ENCODE assay signal across 8 cellular contexts in the genomic region with DNA sequence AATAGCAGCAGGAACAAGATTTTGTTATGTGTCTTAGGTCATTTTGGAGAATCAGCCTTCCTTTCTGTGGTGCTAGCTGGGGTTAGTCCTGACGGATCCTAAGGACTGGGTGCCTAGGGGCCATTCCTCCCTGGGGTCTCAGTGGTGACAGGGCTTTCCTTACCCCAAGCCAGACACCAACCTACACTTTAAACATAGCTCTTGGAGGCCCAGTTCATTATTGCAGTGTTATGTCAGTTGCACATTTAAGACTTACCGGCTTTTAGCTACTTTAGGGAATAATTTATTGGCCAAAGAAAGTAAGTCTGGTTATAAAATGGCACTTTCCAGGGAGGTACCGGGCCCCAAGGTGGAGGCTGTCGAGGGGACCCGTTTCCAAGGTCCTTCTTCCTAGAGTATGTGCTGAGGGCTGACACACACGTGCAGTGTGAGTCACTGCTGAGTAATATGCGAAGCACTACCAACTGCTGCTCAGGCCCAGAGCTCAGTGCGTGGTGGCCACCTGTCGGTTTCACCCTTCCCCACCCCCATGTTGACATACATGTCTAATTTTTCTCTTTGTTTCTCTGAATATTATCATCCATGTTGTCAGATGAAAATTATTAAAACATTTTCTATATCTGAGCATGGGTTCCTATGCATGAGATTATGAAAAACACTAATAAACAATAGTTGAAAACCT. TPM values are rescaled to one million over a fixed set of nuclear protein-coding genes. Genes with fewer than 3 reads are reported as not detected.
DNase-seq lines count a peak whose midpoint lies in the region; ATAC-seq and TF ChIP-seq lines count a peak whose summit lies in the region.

No MANE protein-coding gene starts in this region.

- ATAC-seq in GM18861 (IDR thresholded peaks at IDR 0.05; ENCODE audit: unreplicated experiment) (peak; percentile 98), HG02571 (IDR thresholded peaks at IDR 0.05; ENCODE audit: unreplicated experiment) (peak; percentile 99), right cardiac atrium (no peak)

- no peak overlapping the region for H3K4me3 ChIP-seq in cardiac fibroblast (replicated peaks in 1 of 2; ENCODE audit: low read depth in 2 of 2, low read length in 2 of 2)
- H3K4me3 ChIP-seq in WERI-Rb-1 (ENCODE audit: low read depth, low read length) = no peak overlapping the region
- no peak overlapping the region for H3K4me3 ChIP-seq in right cardiac atrium (ENCODE audit: low read length)

- DNase-seq in NCI-H460 (ENCODE audit: extremely low read depth, low read depth) (peak; percentile 64), cardiac fibroblast (ENCODE audit: low read depth in 2 of 2) (peak; percentile 53 to 83), epidermal melanocyte (ENCODE audit: insufficient read length, low spot score) (no peak), WERI-Rb-1 (no peak), right cardiac atrium (no peak)
- peak; percentile 22 to 57 (median 35) for DNase-seq in stimulated activated CD4-positive, alpha-beta T cell treated with anti-CD3 and anti-CD28 coated beads, TNF-alpha, amount 100 ng/mL, for 48 hours (ENCODE audit: low read depth in 3 of 3)

- H3K4me1 ChIP-seq in right cardiac atrium (ENCODE audit: control insufficient read depth, insufficient read depth, low read length) = no peaks in the 10 kb centered on the region

- peaks cover 70% of the 10 kb centered on the region for H3K36me3 ChIP-seq in WERI-Rb-1

- intact Hi-C loops in right cardiac atrium (cut with DNase I) = no loop called here

- H3K9me3 ChIP-seq in WERI-Rb-1 (ENCODE audit: severe bottlenecking) (no peaks in the 10 kb centered on the region), right cardiac atrium (ENCODE audit: control insufficient read depth, low read length) (no peaks in the 10 kb centered on the region)

- H3K27ac ChIP-seq in WERI-Rb-1 (no peak overlapping the region), right cardiac atrium (ENCODE audit: low read length) (no peak overlapping the region)

- H3K27me3 ChIP-seq in WERI-Rb-1 (ENCODE audit: insufficient read depth, low read depth, severe bottlenecking) = no peaks in the 10 kb centered on the region
- H3K27me3 ChIP-seq in right cardiac atrium (ENCODE audit: control insufficient read depth, insufficient read depth) = no peaks in the 10 kb centered on the region

- peak; percentile 33 for TF ChIP-seq CTCF in cardiac fibroblast (IDR thresholded peaks at IDR 0.05; ENCODE audit: low read depth, low read length)
- no peak for TF ChIP-seq CTCF in WERI-Rb-1 (IDR thresholded peaks at IDR 0.05; ENCODE audit: low read depth, low read length)

- 94% methylated on average over 9 of the region's 9 CpGs for WGBS in right cardiac atrium

RNA-seq across cellular contexts. Expression of gene GRHL1, which starts 37.0 kb away (rescaled TPM):
- 0.57 and 0.72 TPM in 2 replicates for total RNA-seq in NCI-H460 (2014; rRNA removed; shearing (Covaris generic))
- 0.42 and 2.1 TPM in 2 replicates for polyA plus RNA-seq in NCI-H460 (2014; cell fraction: nucleus; rRNA removed)
- 1 to 10 TPM; 2.5 to 5.7 (median 2.7) TPM for total RNA-seq in right cardiac atrium
- 0.81 TPM for polyA plus RNA-seq in right cardiac atrium

Comparison
In these comparisons a context has a peak if more than half of its experiments do, and no peak if none do; other contexts are left out.
1. ATAC-seq: peak in GM18861 (single experiment) and HG02571 (single experiment); none in right cardiac atrium (0 of 2).
2. DNase-seq: peak in NCI-H460 (single experiment), cardiac fibroblast (2 of 2) and stimulated activated CD4-positive, alpha-beta T cell treated with anti-CD3 and anti-CD28 coated beads, TNF-alpha, amount 100 ng/mL, for 48 hours (3 of 3); none in epidermal melanocyte (single experiment), WERI-Rb-1 (single experiment) and right cardiac atrium (0 of 3).